In genomic region chr3:31754575-31755278, GRCh38 we compare ENCODE assay signal across 13 cellular contexts.
DNase-seq lines count a peak whose midpoint lies in the region; ATAC-seq and TF ChIP-seq lines count a peak whose summit lies in the region.
"Had no signal": no experiment of that assay in that cellular context is flagged by ENCODE, and none has a peak within 500 bp of the region (broad histone marks: within the 10 kb centered on the region; RNA-seq: fewer than 3 reads in every experiment).

No MANE protein-coding gene starts in this region.

- ATAC-seq in GM19324 (IDR thresholded peaks at IDR 0.05; ENCODE audit: low FRiP score, unreplicated experiment) (peak; percentile 93), HG02870 (IDR thresholded peaks at IDR 0.05; ENCODE audit: unreplicated experiment) (peak; percentile 93)
- ATAC-seq: Right ventricle myocardium inferior had no signal

- no peak for TF ChIP-seq CTCF in GM12865 (IDR thresholded peaks at IDR 0.05; ENCODE audit: insufficient read depth, low read depth, low read length, missing control alignments)

- no peak overlapping the region for H3K9ac ChIP-seq in Karpas-422 (ENCODE audit: low read length)
- H3K9ac ChIP-seq: BLaER1 treated with 17β-estradiol and CSF1 and Interleukin-3, amounts not matched to agents 10 nM and 100 nM had no signal

- peaks cover 9% of the 10 kb centered on the region; the same call in 1 of the 2 replicates for H3K36me3 ChIP-seq in Karpas-422 (ENCODE audit: insufficient read depth, low read length)
- no peaks in the 10 kb centered on the region for H3K36me3 ChIP-seq in SJCRH30
- H3K36me3 ChIP-seq: BLaER1 treated with 17β-estradiol and CSF1 and Interleukin-3, amounts not matched to agents 10 nM and 100 nM had no signal

- no peak overlapping the region for H3K4me3 ChIP-seq in GM12865 (ENCODE audit: low read depth, low read length)
- H3K4me3 ChIP-seq in Karpas-422 (ENCODE audit: low read length), result no peak overlapping the region
- H3K4me3 ChIP-seq in SJCRH30, result no peak overlapping the region
- H3K4me3 ChIP-seq: BLaER1 treated with 17β-estradiol and CSF1 and Interleukin-3, amounts not matched to agents 10 nM and 100 nM had no signal

- H3K27ac ChIP-seq in Karpas-422 (ENCODE audit: low read length) (peak overlapping the region; percentile 19; the same call in 1 of the 2 replicates), SJCRH30 (no peak overlapping the region)
- H3K27ac ChIP-seq: BLaER1 treated with 17β-estradiol and CSF1 and Interleukin-3, amounts not matched to agents 10 nM and 100 nM had no signal

- H3K4me1 ChIP-seq in Karpas-422 (ENCODE audit: low read length), result peaks cover 30% of the 10 kb centered on the region
- no peaks in the 10 kb centered on the region for H3K4me1 ChIP-seq in SJCRH30
- H3K4me1 ChIP-seq: BLaER1 treated with 17β-estradiol and CSF1 and Interleukin-3, amounts not matched to agents 10 nM and 100 nM had no signal

- no peaks in the 10 kb centered on the region for H4K20me1 ChIP-seq in Karpas-422 (ENCODE audit: insufficient read depth, low read depth, low read length)
- H4K20me1 ChIP-seq: BLaER1 treated with 17β-estradiol and CSF1 and Interleukin-3, amounts not matched to agents 10 nM and 100 nM had no signal

- no peak overlapping the region for H2AFZ ChIP-seq in Karpas-422 (ENCODE audit: low read length)

- H3K4me2 ChIP-seq in Karpas-422 (ENCODE audit: low read depth, low read length, poor library complexity, severe bottlenecking), result no peak overlapping the region
- H3K4me2 ChIP-seq: BLaER1 treated with 17β-estradiol and CSF1 and Interleukin-3, amounts not matched to agents 10 nM and 100 nM had no signal

- no peaks in the 10 kb centered on the region for H3K9me2 ChIP-seq in Karpas-422 (replicated peaks; ENCODE audit: insufficient read depth, low read length)

- H3K27me3 ChIP-seq in Karpas-422 (ENCODE audit: low read length) (no peaks in the 10 kb centered on the region), SJCRH30 (no peaks in the 10 kb centered on the region)
- H3K27me3 ChIP-seq: BLaER1 treated with 17β-estradiol and CSF1 and Interleukin-3, amounts not matched to agents 10 nM and 100 nM had no signal

- H3K9me3 ChIP-seq in Karpas-422 (ENCODE audit: low read length) (no peaks in the 10 kb centered on the region), SJCRH30 (replicated peaks) (no peaks in the 10 kb centered on the region)
- H3K9me3 ChIP-seq: BLaER1 treated with 17β-estradiol and CSF1 and Interleukin-3, amounts not matched to agents 10 nM and 100 nM had no signal

- peak; percentile 76 for DNase-seq in GM12865 (ENCODE audit: low read depth)
- DNase-seq in Karpas-422, result no peak
- DNase-seq in NCI-H2029 treated with DMSO at 0.1 percent for 48 hours (lab: John Stamatoyannopoulos, UW), result no peak
- no peak for DNase-seq in SJCRH30
- DNase-seq in retina, result no peak
- no peak for DNase-seq in HPDE6-E6E7 (ENCODE audit: extremely low spot score)
- DNase-seq: cerebellar nuclear complex; NCI-H1694; stimulated activated CD4-positive, alpha-beta T cell treated with anti-CD3 and anti-CD28 coated beads, Interleukin-2, amount 100 ng/mL, for 48 hours had no signal

- peaks cover 97% of the 10 kb centered on the region for H3K79me2 ChIP-seq in Karpas-422 (ENCODE audit: low read length)
